Comparison of ENCODE assay signal across 1 cellular context in the genomic region with DNA sequence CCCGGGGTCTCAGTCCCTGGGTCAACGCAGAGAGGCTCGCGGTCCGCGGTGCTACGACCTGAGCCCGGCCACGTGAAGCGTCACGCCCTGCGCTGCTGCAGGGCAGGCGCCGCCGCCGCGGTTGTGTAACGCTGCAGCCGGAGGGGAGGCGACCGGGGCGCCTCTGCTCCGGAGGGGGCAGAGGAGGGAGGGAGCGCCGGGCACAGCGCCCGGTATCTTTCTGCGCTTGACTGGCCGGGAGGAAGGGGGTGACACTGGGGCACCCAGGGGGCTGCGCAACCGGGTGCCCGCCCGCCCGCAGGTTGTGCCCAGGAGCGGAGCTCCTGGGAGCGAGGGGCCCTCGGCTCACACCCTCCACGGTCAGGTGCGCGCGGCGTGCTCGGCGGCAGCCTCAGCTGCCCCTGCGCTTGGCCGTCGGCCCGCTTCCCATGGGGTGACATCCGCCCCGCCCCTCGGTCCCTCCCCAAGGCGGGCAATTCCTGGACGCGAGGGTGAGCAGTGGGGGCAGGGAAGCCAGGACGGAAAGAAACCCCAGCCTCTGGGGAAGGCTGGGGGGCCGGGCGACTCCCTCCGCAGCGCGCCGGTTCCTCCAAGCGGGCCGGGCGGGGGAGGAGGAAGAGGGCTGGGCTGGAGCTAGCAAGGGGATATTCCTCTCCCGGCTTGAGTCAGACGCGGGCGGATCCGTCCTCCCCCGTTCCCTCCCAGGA.
TF ChIP-seq lines count a peak whose summit lies in the region.

No MANE protein-coding gene starts in this region.

TF ChIP-seq in GM12878, 131 proteins besides CTCF, POLR2A, EP300 and RAD21 (continued from another document and continues in another):
- 0 out of 2 replicates have a peak, but pooled peaks have one; percentile 28 for TF ChIP-seq RFX5 (IDR thresholded peaks at IDR 0.05; ENCODE audit: low read depth, low read length)
- TF ChIP-seq, protein P1, sequence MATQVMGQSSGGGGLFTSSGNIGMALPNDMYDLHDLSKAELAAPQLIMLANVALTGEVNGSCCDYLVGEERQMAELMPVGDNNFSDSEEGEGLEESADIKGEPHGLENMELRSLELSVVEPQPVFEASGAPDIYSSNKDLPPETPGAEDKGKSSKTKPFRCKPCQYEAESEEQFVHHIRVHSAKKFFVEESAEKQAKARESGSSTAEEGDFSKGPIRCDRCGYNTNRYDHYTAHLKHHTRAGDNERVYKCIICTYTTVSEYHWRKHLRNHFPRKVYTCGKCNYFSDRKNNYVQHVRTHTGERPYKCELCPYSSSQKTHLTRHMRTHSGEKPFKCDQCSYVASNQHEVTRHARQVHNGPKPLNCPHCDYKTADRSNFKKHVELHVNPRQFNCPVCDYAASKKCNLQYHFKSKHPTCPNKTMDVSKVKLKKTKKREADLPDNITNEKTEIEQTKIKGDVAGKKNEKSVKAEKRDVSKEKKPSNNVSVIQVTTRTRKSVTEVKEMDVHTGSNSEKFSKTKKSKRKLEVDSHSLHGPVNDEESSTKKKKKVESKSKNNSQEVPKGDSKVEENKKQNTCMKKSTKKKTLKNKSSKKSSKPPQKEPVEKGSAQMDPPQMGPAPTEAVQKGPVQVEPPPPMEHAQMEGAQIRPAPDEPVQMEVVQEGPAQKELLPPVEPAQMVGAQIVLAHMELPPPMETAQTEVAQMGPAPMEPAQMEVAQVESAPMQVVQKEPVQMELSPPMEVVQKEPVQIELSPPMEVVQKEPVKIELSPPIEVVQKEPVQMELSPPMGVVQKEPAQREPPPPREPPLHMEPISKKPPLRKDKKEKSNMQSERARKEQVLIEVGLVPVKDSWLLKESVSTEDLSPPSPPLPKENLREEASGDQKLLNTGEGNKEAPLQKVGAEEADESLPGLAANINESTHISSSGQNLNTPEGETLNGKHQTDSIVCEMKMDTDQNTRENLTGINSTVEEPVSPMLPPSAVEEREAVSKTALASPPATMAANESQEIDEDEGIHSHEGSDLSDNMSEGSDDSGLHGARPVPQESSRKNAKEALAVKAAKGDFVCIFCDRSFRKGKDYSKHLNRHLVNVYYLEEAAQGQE (IDR thresholded peaks at IDR 0.05; ENCODE audit: low read depth, low read length), result 0 out of 2 replicates have a peak, but pooled peaks have one; percentile 34
- TF ChIP-seq SREBF2 (IDR thresholded peaks at IDR 0.05; ENCODE audit: low read length), result peak; percentile 58; the same call in 1 of the 2 replicates
- TF ChIP-seq, protein P2, sequence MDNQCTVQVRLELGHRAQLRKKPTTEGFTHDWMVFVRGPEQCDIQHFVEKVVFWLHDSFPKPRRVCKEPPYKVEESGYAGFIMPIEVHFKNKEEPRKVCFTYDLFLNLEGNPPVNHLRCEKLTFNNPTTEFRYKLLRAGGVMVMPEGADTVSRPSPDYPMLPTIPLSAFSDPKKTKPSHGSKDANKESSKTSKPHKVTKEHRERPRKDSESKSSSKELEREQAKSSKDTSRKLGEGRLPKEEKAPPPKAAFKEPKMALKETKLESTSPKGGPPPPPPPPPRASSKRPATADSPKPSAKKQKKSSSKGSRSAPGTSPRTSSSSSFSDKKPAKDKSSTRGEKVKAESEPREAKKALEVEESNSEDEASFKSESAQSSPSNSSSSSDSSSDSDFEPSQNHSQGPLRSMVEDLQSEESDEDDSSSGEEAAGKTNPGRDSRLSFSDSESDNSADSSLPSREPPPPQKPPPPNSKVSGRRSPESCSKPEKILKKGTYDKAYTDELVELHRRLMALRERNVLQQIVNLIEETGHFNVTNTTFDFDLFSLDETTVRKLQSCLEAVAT (IDR thresholded peaks at IDR 0.05), result peak; percentile 8; the same call in 1 of the 2 replicates
- peak; percentile 57; the same call in 1 of the 2 replicates for TF ChIP-seq YY1 (IDR thresholded peaks at IDR 0.05; ENCODE audit: low read depth, low read length)
- no peak for TF ChIP-seq RAD51 (IDR thresholded peaks at IDR 0.05)
- peak; percentile 88 for TF ChIP-seq ZNF217 (IDR thresholded peaks at IDR 0.05)
- 0 out of 2 replicates have a peak, but pooled peaks have one; percentile 22 for TF ChIP-seq NRF1 (conservative IDR thresholded peaks at IDR 0.05; ENCODE audit: low read depth, low read length)
- TF ChIP-seq KLF5 (IDR thresholded peaks at IDR 0.05; ENCODE audit: partially characterized antibody), result peak; percentile 19
- TF ChIP-seq BMI1 (IDR thresholded peaks at IDR 0.05; ENCODE audit: borderline replicate concordance), result no peak
- TF ChIP-seq ZNF622 (IDR thresholded peaks at IDR 0.05), result no peak
- TF ChIP-seq, protein P3, sequence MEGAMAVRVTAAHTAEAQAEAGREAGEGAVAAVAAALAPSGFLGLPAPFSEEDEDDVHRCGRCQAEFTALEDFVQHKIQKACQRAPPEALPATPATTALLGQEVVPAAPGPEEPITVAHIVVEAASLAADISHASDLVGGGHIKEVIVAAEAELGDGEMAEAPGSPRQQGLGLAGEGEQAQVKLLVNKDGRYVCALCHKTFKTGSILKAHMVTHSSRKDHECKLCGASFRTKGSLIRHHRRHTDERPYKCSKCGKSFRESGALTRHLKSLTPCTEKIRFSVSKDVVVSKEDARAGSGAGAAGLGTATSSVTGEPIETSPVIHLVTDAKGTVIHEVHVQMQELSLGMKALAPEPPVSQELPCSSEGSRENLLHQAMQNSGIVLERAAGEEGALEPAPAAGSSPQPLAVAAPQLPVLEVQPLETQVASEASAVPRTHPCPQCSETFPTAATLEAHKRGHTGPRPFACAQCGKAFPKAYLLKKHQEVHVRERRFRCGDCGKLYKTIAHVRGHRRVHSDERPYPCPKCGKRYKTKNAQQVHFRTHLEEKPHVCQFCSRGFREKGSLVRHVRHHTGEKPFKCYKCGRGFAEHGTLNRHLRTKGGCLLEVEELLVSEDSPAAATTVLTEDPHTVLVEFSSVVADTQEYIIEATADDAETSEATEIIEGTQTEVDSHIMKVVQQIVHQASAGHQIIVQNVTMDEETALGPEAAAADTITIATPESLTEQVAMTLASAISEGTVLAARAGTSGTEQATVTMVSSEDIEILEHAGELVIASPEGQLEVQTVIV (IDR thresholded peaks at IDR 0.05; ENCODE audit: borderline replicate concordance, partially characterized antibody), result peak; percentile 37
- TF ChIP-seq SREBF1 (IDR thresholded peaks at IDR 0.05; ENCODE audit: low read length), result peak; percentile 63; the same call in 1 of the 2 replicates
- TF ChIP-seq, protein P4, sequence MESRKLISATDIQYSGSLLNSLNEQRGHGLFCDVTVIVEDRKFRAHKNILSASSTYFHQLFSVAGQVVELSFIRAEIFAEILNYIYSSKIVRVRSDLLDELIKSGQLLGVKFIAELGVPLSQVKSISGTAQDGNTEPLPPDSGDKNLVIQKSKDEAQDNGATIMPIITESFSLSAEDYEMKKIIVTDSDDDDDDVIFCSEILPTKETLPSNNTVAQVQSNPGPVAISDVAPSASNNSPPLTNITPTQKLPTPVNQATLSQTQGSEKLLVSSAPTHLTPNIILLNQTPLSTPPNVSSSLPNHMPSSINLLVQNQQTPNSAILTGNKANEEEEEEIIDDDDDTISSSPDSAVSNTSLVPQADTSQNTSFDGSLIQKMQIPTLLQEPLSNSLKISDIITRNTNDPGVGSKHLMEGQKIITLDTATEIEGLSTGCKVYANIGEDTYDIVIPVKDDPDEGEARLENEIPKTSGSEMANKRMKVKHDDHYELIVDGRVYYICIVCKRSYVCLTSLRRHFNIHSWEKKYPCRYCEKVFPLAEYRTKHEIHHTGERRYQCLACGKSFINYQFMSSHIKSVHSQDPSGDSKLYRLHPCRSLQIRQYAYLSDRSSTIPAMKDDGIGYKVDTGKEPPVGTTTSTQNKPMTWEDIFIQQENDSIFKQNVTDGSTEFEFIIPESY (IDR thresholded peaks at IDR 0.05), result no peak
- TF ChIP-seq IKZF1 (conservative IDR thresholded peaks at IDR 0.05), result peak; percentile 100
- TF ChIP-seq CBX3 (IDR thresholded peaks at IDR 0.05; ENCODE audit: borderline replicate concordance, low read depth), result no peak
- TF ChIP-seq MYB (IDR thresholded peaks at IDR 0.05; ENCODE audit: borderline replicate concordance, low read depth, low read length), result 0 out of 2 replicates have a peak, but pooled peaks have one; percentile 10
- TF ChIP-seq NFIC (IDR thresholded peaks at IDR 0.05; ENCODE audit: low read depth, low read length), result no peak
- TF ChIP-seq ZBED1 (IDR thresholded peaks at IDR 0.05; ENCODE audit: borderline replicate concordance), result peak; percentile 67; the same call in 1 of the 2 replicates
- TF ChIP-seq, protein P5, sequence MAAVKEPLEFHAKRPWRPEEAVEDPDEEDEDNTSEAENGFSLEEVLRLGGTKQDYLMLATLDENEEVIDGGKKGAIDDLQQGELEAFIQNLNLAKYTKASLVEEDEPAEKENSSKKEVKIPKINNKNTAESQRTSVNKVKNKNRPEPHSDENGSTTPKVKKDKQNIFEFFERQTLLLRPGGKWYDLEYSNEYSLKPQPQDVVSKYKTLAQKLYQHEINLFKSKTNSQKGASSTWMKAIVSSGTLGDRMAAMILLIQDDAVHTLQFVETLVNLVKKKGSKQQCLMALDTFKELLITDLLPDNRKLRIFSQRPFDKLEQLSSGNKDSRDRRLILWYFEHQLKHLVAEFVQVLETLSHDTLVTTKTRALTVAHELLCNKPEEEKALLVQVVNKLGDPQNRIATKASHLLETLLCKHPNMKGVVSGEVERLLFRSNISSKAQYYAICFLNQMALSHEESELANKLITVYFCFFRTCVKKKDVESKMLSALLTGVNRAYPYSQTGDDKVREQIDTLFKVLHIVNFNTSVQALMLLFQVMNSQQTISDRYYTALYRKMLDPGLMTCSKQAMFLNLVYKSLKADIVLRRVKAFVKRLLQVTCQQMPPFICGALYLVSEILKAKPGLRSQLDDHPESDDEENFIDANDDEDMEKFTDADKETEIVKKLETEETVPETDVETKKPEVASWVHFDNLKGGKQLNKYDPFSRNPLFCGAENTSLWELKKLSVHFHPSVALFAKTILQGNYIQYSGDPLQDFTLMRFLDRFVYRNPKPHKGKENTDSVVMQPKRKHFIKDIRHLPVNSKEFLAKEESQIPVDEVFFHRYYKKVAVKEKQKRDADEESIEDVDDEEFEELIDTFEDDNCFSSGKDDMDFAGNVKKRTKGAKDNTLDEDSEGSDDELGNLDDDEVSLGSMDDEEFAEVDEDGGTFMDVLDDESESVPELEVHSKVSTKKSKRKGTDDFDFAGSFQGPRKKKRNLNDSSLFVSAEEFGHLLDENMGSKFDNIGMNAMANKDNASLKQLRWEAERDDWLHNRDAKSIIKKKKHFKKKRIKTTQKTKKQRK (IDR thresholded peaks at IDR 0.05; ENCODE audit: low read depth, low read length), result no peak
- no peak for TF ChIP-seq GABPA (IDR thresholded peaks at IDR 0.05; ENCODE audit: low read depth)
- peak; percentile 98 for TF ChIP-seq TBL1XR1 (IDR thresholded peaks at IDR 0.05; ENCODE audit: low read depth, low read length)
- peak; percentile 82; the same call in 1 of the 2 replicates for TF ChIP-seq NBN (IDR thresholded peaks at IDR 0.05)
- TF ChIP-seq, protein P6, sequence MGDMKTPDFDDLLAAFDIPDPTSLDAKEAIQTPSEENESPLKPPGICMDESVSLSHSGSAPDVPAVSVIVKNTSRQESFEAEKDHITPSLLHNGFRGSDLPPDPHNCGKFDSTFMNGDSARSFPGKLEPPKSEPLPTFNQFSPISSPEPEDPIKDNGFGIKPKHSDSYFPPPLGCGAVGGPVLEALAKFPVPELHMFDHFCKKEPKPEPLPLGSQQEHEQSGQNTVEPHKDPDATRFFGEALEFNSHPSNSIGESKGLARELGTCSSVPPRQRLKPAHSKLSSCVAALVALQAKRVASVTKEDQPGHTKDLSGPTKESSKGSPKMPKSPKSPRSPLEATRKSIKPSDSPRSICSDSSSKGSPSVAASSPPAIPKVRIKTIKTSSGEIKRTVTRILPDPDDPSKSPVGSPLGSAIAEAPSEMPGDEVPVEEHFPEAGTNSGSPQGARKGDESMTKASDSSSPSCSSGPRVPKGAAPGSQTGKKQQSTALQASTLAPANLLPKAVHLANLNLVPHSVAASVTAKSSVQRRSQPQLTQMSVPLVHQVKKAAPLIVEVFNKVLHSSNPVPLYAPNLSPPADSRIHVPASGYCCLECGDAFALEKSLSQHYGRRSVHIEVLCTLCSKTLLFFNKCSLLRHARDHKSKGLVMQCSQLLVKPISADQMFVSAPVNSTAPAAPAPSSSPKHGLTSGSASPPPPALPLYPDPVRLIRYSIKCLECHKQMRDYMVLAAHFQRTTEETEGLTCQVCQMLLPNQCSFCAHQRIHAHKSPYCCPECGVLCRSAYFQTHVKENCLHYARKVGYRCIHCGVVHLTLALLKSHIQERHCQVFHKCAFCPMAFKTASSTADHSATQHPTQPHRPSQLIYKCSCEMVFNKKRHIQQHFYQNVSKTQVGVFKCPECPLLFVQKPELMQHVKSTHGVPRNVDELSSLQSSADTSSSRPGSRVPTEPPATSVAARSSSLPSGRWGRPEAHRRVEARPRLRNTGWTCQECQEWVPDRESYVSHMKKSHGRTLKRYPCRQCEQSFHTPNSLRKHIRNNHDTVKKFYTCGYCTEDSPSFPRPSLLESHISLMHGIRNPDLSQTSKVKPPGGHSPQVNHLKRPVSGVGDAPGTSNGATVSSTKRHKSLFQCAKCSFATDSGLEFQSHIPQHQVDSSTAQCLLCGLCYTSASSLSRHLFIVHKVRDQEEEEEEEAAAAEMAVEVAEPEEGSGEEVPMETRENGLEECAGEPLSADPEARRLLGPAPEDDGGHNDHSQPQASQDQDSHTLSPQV (IDR thresholded peaks at IDR 0.05), result 0 out of 2 replicates have a peak, but pooled peaks have one; percentile 8
- peak; percentile 73 for TF ChIP-seq MYC (IDR thresholded peaks at IDR 0.05; ENCODE audit: insufficient read depth, insufficient read length, insufficient replicate concordance, low read length, severe bottlenecking)
- TF ChIP-seq JUNB (IDR thresholded peaks at IDR 0.05), result peak; percentile 75
- TF ChIP-seq ZSCAN29 (IDR thresholded peaks at IDR 0.05), result peak; percentile 45; the same call in 1 of the 2 replicates
- TF ChIP-seq MEF2A (IDR thresholded peaks at IDR 0.05; ENCODE audit: insufficient read depth, low read depth, low read length), result 0 out of 2 replicates have a peak, but pooled peaks have one; percentile 24
- TF ChIP-seq MXI1 (IDR thresholded peaks at IDR 0.05; ENCODE audit: low read depth, low read length), result peak; percentile 80; the same call in 1 of the 2 replicates
- TF ChIP-seq, protein P7, sequence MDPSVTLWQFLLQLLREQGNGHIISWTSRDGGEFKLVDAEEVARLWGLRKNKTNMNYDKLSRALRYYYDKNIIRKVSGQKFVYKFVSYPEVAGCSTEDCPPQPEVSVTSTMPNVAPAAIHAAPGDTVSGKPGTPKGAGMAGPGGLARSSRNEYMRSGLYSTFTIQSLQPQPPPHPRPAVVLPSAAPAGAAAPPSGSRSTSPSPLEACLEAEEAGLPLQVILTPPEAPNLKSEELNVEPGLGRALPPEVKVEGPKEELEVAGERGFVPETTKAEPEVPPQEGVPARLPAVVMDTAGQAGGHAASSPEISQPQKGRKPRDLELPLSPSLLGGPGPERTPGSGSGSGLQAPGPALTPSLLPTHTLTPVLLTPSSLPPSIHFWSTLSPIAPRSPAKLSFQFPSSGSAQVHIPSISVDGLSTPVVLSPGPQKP (IDR thresholded peaks at IDR 0.05; ENCODE audit: low read depth, low read length), result no peak; the same call in 1 of the 2 replicates
- TF ChIP-seq CREB1 (IDR thresholded peaks at IDR 0.05; ENCODE audit: low read depth), result no peak
- TF ChIP-seq MEF2B (IDR thresholded peaks at IDR 0.05; ENCODE audit: partially characterized antibody, poor library complexity, severe bottlenecking), result peak; percentile 94
- TF ChIP-seq ATF7 (IDR thresholded peaks at IDR 0.05; ENCODE audit: low read depth), result peak; percentile 78
- peak; percentile 74; the same call in 1 of the 2 replicates for TF ChIP-seq POLR2AphosphoS2 (IDR thresholded peaks at IDR 0.05; ENCODE audit: low read depth, low read length)
